Comparison of ENCODE assay signal across 21 cellular contexts in the genomic region with DNA sequence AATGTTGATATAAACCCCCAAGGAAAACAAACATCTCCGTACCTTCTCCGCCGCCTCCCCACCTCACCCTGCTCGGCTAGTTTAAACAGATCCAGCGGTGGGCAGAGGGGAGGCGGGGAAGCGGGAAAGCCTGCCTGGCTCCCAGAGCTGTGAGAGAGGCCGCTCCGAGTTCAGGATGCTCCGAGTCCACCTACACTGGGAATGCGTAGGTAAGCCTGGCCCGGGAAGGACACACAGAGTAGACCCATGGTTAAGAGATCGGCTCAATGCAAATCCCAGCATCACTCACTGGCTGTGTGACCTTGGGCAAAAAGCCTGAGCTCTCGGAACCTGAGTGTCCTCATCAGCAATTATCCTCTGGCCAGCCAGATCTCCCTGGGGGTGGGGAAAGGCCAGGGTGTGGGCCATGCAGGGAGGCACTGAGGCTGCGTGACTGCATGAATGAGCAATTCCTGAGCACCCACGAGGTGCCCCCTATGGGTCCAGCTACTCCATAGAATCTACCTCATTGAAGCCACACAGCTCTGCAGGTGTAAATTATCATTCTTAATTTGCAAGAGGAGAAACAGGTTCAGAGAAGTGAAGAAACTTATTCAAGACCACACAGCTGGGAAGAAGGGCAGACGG. TPM values are rescaled to one million over a fixed set of nuclear protein-coding genes. Genes with fewer than 3 reads are reported as not detected.
"Had no signal": no experiment of that assay in that cellular context is flagged by ENCODE, and none has a peak within 500 bp of the region (broad histone marks: within the 10 kb centered on the region; RNA-seq: fewer than 3 reads in every experiment).

No MANE protein-coding gene starts in this region.

- DNase-seq: activated CD4-positive, alpha-beta T cell treated with anti-CD3 and anti-CD28 coated beads for 48 hours; activated CD4-positive, alpha-beta T cell treated with anti-CD3 and anti-CD28 coated beads, Interleukin-2, amount 50 U/mL, for 4 hours; activated CD4-positive, CD25-positive, alpha-beta regulatory T cell treated with anti-CD3 and anti-CD28 coated beads, Interleukin-2, amount 50 U/mL, for 72 hours; activated CD8-positive, alpha-beta memory T cell treated with anti-CD3 and anti-CD28 coated beads, Interleukin-2, amount 50 U/mL, for 48 hours; activated CD8-positive, alpha-beta T cell treated with anti-CD3 and anti-CD28 coated beads, Interleukin-2, amount 10 ng/mL, durations not matched to agents 7 days and 5 days; activated T-cell treated with anti-CD3 and anti-CD28 coated beads, Interleukin-2, amount 50 U/mL, for 1 hour; aorta; central memory CD4-positive, alpha-beta T cell; Karpas-422; MM.1S; NCI-H1105; NCI-H1436; NCI-H1694 treated with DMSO at 0.1 percent for 48 hours; NCI-H2029 treated with DMSO at 0.1 percent for 48 hours; NCI-H2227 treated with DMSO at 0.1 percent for 48 hours; NCI-H446 treated with DMSO at 0.1 percent for 48 hours; NCI-H524 treated with DMSO at 0.1 percent for 48 hours; NCI-H82; PC-9; SHP77 treated with DMSO at 0.1 percent for 48 hours had no signal

- H3K27me3 ChIP-seq: breast epithelium had no signal

- H3K4me3 ChIP-seq: breast epithelium, PC-9 had no signal

- H3K36me3 ChIP-seq: breast epithelium had no signal

- H3K9me3 ChIP-seq: breast epithelium had no signal

- H3K4me2 ChIP-seq: PC-9 had no signal

- H3K27ac ChIP-seq: breast epithelium, PC-9 had no signal

- H2AFZ ChIP-seq: PC-9 had no signal

RNA-seq across cellular contexts. Expression of a gene that starts 30.5 kb away (rescaled TPM):
- total RNA-seq: activated CD8-positive, alpha-beta T cell treated with anti-CD3 and anti-CD28 coated beads, Interleukin-2, amount 10 ng/mL, durations not matched to agents 7 days and 5 days; PC-9 had no signal
- polyA plus RNA-seq: aorta had no signal
